In genomic region chr15:99435761-99436346, GRCh38 we compare ENCODE assay signal across 14 cellular contexts.
DNase-seq lines count a peak whose midpoint lies in the region; ATAC-seq and TF ChIP-seq lines count a peak whose summit lies in the region.
"Had no signal": no experiment of that assay in that cellular context is flagged by ENCODE, and none has a peak within 500 bp of the region (broad histone marks: within the 10 kb centered on the region; RNA-seq: fewer than 3 reads in every experiment).

No MANE protein-coding gene starts in this region.

- no peaks in the 10 kb centered on the region for H3K9me3 Mint-ChIP-seq in nephron
- H3K9me3 Mint-ChIP-seq: activated CD4-positive, alpha-beta memory T cell treated with anti-CD3 and anti-CD28 coated beads, Interleukin-2, amount 10 ng/mL, durations not matched to agents 7 days and 5 days; T-helper 1 cell treated with Interleukin-12 subunit alpha and Interleukin-12 subunit beta and Interleukin-4 antibody, amounts not matched to agents 30 μg/mL and 1 μg/mL, for 36 hours had no signal

- peaks cover 11% of the 10 kb centered on the region for H3K27me3 Mint-ChIP-seq in nephron (ENCODE audit: low read depth)

- H3K36me3 ChIP-seq in left ventricle myocardium inferior = no peaks in the 10 kb centered on the region
- H3K36me3 ChIP-seq in aorta (ENCODE audit: control insufficient read depth in 1 of 2, insufficient read depth in 2 of 2, low read length in 1 of 2) = no peaks in the 10 kb centered on the region
- H3K36me3 ChIP-seq: thoracic aorta had no signal

- ATAC-seq in left ventricle myocardium superior (no peak), aorta (ENCODE audit: low FRiP score) (no peak), HG03025 (IDR thresholded peaks at IDR 0.05; ENCODE audit: low FRiP score, unreplicated experiment) (no peak), HG02938 (IDR thresholded peaks at IDR 0.05; ENCODE audit: unreplicated experiment) (no peak), HG02973 (IDR thresholded peaks at IDR 0.05; ENCODE audit: unreplicated experiment) (no peak)

- H3K27me3 ChIP-seq in left ventricle myocardium inferior (ENCODE audit: low read depth) (no peaks in the 10 kb centered on the region), aorta (ENCODE audit: control insufficient read depth in 1 of 2, insufficient read depth in 2 of 2, low read length in 1 of 2) (no peaks in the 10 kb centered on the region)

- H3K27ac ChIP-seq in left ventricle myocardium inferior (replicated peaks) (peak overlapping the region; percentile 79), epithelial cell of prostate (peak overlapping the region; percentile 76), aorta (ENCODE audit: low read depth in 1 of 2, low read length in 2 of 2) (no peak overlapping the region)
- H3K27ac ChIP-seq: parathyroid adenoma had no signal

- intact Hi-C loops in left ventricle myocardium inferior (cut with micrococcal nuclease) (no loop called here), left ventricle myocardium superior (cut with micrococcal nuclease) (no loop called here), aorta (cut with DNase I) (no loop called here)

- 86 to 88% methylated on average over 8 of the region's 8 CpGs for WGBS in aorta, 2 donors

- H3K9me3 ChIP-seq in left ventricle myocardium inferior (replicated peaks) (no peaks in the 10 kb centered on the region), aorta (ENCODE audit: control insufficient read depth, low read length) (no peaks in the 10 kb centered on the region)
- H3K9me3 ChIP-seq: thoracic aorta had no signal

- peak overlapping the region in 1 of 3 experiments; percentile 23 for H3K4me3 Mint-ChIP-seq in nephron
- H3K4me3 Mint-ChIP-seq: activated CD4-positive, alpha-beta memory T cell treated with anti-CD3 and anti-CD28 coated beads, Interleukin-2, amount 10 ng/mL, durations not matched to agents 7 days and 5 days; T-helper 1 cell treated with Interleukin-12 subunit alpha and Interleukin-12 subunit beta and Interleukin-4 antibody, amounts not matched to agents 30 μg/mL and 1 μg/mL, for 36 hours had no signal

- DNase-seq in left ventricle myocardium inferior = no peak
- DNase-seq in left ventricle myocardium superior = no peak
- no peak for DNase-seq in epithelial cell of prostate (ENCODE audit: low read depth, low spot score)
- peak; percentile 27 to 54 for DNase-seq in aorta
- DNase-seq: GF-D8; stimulated activated CD4-positive, alpha-beta T cell treated with anti-CD3 and anti-CD28 coated beads, Interleukin-4, amount 100 ng/mL, for 24 hours had no signal

- H3K4me3 ChIP-seq in left ventricle myocardium inferior (no peak overlapping the region), aorta (ENCODE audit: low read length in 2 of 2) (no peak overlapping the region)
- H3K4me3 ChIP-seq: thoracic aorta had no signal

- peaks cover 37% of the 10 kb centered on the region for H3K4me1 Mint-ChIP-seq in nephron

- H3K36me3 Mint-ChIP-seq in nephron (ENCODE audit: low read depth) = no peaks in the 10 kb centered on the region

- H3K4me1 ChIP-seq in left ventricle myocardium inferior (peaks cover 90% of the 10 kb centered on the region), aorta (ENCODE audit: control insufficient read depth in 1 of 2, insufficient read depth in 2 of 2, low read length in 2 of 2) (peaks cover 0 to 1% of the 10 kb centered on the region in 2 donors)
- H3K4me1 ChIP-seq: parathyroid adenoma had no signal

- TF ChIP-seq CTCF in left ventricle myocardium inferior (IDR thresholded peaks at IDR 0.05; ENCODE audit: borderline replicate concordance) (no peak), nephron (IDR thresholded peaks at IDR 0.05; ENCODE audit: unreplicated experiment in 3 of 3) (no peak)

- H3K27ac Mint-ChIP-seq in nephron = peak overlapping the region in 2 of 3 experiments; percentile 58 to 86
- H3K27ac Mint-ChIP-seq: activated CD4-positive, alpha-beta memory T cell treated with anti-CD3 and anti-CD28 coated beads, Interleukin-2, amount 10 ng/mL, durations not matched to agents 7 days and 5 days; T-helper 1 cell treated with Interleukin-12 subunit alpha and Interleukin-12 subunit beta and Interleukin-4 antibody, amounts not matched to agents 30 μg/mL and 1 μg/mL, for 36 hours had no signal

Comparison
In these comparisons a context has a peak if more than half of its experiments do, and no peak if none do; other contexts are left out.
1. DNase-seq: peak in aorta (2 of 2); none in left ventricle myocardium inferior (single experiment), left ventricle myocardium superior (single experiment) and epithelial cell of prostate (single experiment).
2. H3K27ac ChIP-seq: peak in left ventricle myocardium inferior (single experiment) and epithelial cell of prostate (single experiment); none in aorta (0 of 2).